8 cellular contexts compared by ENCODE assay signal in genomic region chr10:102644066-102644645, GRCh38. TPM values are rescaled to one million over a fixed set of nuclear protein-coding genes. Genes with fewer than 3 reads are reported as not detected.
DNase-seq lines count a peak whose midpoint lies in the region; ATAC-seq and TF ChIP-seq lines count a peak whose summit lies in the region.

TRIM8 (plus strand) TSS chr10:102644479; CDS start chr10:102644618, 139 bp downstream.

- intact Hi-C loops in transverse colon (cut with DNase I; ENCODE audit: low total_unique reads), result no loop called here

- H3F3A ChIP-seq in neural cell (ENCODE audit: insufficient read depth, low read length, poor library complexity, severe bottlenecking), result no peaks in the 10 kb centered on the region

- H3K27ac ChIP-seq in neural cell (ENCODE audit: low read length) (peak within 1 kb of the TSS; percentile 99), transverse colon (peak within 1 kb of the TSS; percentile 96 to 100 (median 100))

- in situ Hi-C loops in transverse colon (cut with MboI; ENCODE audit: low pct_ligation_motif_present in 1 of 4, low pct_unique_long_range_greater_than_20kb in 1 of 4, low sequenced_read_pairs in 3 of 4), result no loop called here

- peaks cover 16% of the 10 kb centered on the region for H4K20me1 ChIP-seq in neural cell (ENCODE audit: insufficient read depth)

- H3K9ac ChIP-seq in neural cell (ENCODE audit: low read length), result peak within 1 kb of the TSS; percentile 99

- 1% methylated on average over 21 of the region's 80 CpGs; no CpG with 5 or more reads in 1 of the 2 donors for WGBS in transverse colon (ENCODE audit: low coverage in 1 of 2), 2 donors

- no peaks in the 10 kb centered on the region for H3K36me3 ChIP-seq in neural cell (ENCODE audit: insufficient read depth, low read length)
- H3K36me3 ChIP-seq in transverse colon, result no peaks in the 10 kb centered on the region

- H3K27me3 ChIP-seq in neural cell (ENCODE audit: insufficient read depth, low read depth, low read length) (no peaks in the 10 kb centered on the region), transverse colon (no peaks in the 10 kb centered on the region)

- no peak for ATAC-seq in HG03442 (IDR thresholded peaks at IDR 0.05; ENCODE audit: unreplicated experiment)

- H3K9me2 ChIP-seq in neural cell (ENCODE audit: insufficient read depth, low read length), result no peaks in the 10 kb centered on the region

- TF ChIP-seq RAD21 in neural cell (conservative IDR thresholded peaks at IDR 0.05), result no peak

- H3K4me1 ChIP-seq in transverse colon, result peaks cover 24 to 39% (median 38%) of the 10 kb centered on the region in 4 donors

- no peak within 1 kb of the TSS for H2AFZ ChIP-seq in neural cell (ENCODE audit: low read depth, low read length)

- H3K9me3 ChIP-seq in neural cell (ENCODE audit: low read length) (no peaks in the 10 kb centered on the region), transverse colon (no peaks in the 10 kb centered on the region)

- peaks cover 60% of the 10 kb centered on the region for H3K79me2 ChIP-seq in neural cell (replicated peaks; ENCODE audit: insufficient read depth, low read length)

- TF ChIP-seq EP300 in neural cell (conservative IDR thresholded peaks at IDR 0.05; ENCODE audit: poor library complexity, severe bottlenecking) (no peak), transverse colon (IDR thresholded peaks at IDR 0.05; ENCODE audit: low read depth) (no peak)

- peak; percentile 48 to 75 (median 68) for DNase-seq in NCI-H1417 (lab: John Stamatoyannopoulos, UW)
- no peak for DNase-seq in NCI-H1417 treated with DMSO at 0.1 percent for 48 hours (lab: John Stamatoyannopoulos, UW)
- peak; percentile 77 for DNase-seq in NCI-H69 (lab: John Stamatoyannopoulos, UW)
- peak; percentile 43 for DNase-seq in activated T-helper 1 cell treated with Interleukin-2 at 50 U/mL for 16 hours (ENCODE audit: low read depth)
- DNase-seq in fibroblast of gingiva (ENCODE audit: low read depth), result peak; percentile 32
- DNase-seq in transverse colon, result peak; percentile 69

- H3K4me3 ChIP-seq in neural cell (ENCODE audit: low read length) (peak within 1 kb of the TSS; percentile 97), transverse colon (peak within 1 kb of the TSS; percentile 89 to 99 (median 94))

- peak; percentile 62 for TF ChIP-seq POLR2A in transverse colon (IDR thresholded peaks at IDR 0.05)

- peak within 1 kb of the TSS; percentile 93 for H3K4me2 ChIP-seq in neural cell (ENCODE audit: low read length)

- no peak for TF ChIP-seq CTCF in neural cell (IDR thresholded peaks at IDR 0.05; ENCODE audit: poor library complexity, severe bottlenecking)
- TF ChIP-seq CTCF in transverse colon (IDR thresholded peaks at IDR 0.05), result no peak

TF ChIP-seq in neural cell, 6 proteins besides CTCF, POLR2A, EP300 and RAD21:
- no peak for TF ChIP-seq POLR2AphosphoS5 (IDR thresholded peaks at IDR 0.05)
- no peak for TF ChIP-seq TAF1 (IDR thresholded peaks at IDR 0.05; ENCODE audit: low read depth)
- no peak for TF ChIP-seq EZH2 (IDR thresholded peaks at IDR 0.05; ENCODE audit: borderline replicate concordance, insufficient read depth, low read length, poor library complexity, severe bottlenecking)
- no peak for TF ChIP-seq SMC3 (conservative IDR thresholded peaks at IDR 0.05; ENCODE audit: poor library complexity)
- no peak for TF ChIP-seq REST (IDR thresholded peaks at IDR 0.05; ENCODE audit: borderline replicate concordance)
- TF ChIP-seq MXI1 (conservative IDR thresholded peaks at IDR 0.05; ENCODE audit: poor library complexity, severe bottlenecking), result no peak
TF ChIP-seq in neural cell: peak in this region for 0.

RNA-seq across cellular contexts. Expression of gene TRIM8, which starts in this region (rescaled TPM):
- 47.5 and 59.2 TPM in 2 replicates for polyA plus RNA-seq in neural cell
- 63.4 and 77.9 TPM in 2 replicates for polyA minus RNA-seq in neural cell
- 100 to 1,000 TPM in 1 of 4 donors, 10 to 100 TPM in 3; 59.1 to 108 (median 66.8) TPM for total RNA-seq in transverse colon
